28 cellular contexts compared by ENCODE assay signal in the genomic region with DNA sequence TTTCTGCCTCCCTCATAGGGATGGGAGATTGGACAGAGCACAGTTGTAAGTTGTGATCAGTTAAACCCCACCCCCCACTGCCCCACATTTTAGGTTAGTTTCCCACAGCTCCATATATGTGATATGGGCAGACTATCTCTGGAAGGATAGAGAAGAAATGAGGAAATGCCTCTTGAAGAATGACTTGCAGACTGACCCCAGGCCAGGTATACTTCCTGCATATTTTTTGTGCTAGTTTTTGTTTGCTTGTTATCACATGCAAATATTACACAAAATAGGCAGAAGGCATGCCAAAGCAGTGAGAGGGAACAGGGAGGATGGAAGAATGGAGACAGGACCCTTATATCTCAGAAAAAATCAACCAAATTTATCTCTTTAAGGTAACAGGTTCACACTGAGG. TPM values are rescaled to one million over a fixed set of nuclear protein-coding genes. Genes with fewer than 3 reads are reported as not detected.
DNase-seq lines count a peak whose midpoint lies in the region; ATAC-seq and TF ChIP-seq lines count a peak whose summit lies in the region.
"Had no signal": no experiment of that assay in that cellular context is flagged by ENCODE, and none has a peak within 500 bp of the region (broad histone marks: within the 10 kb centered on the region; RNA-seq: fewer than 3 reads in every experiment).

No MANE protein-coding gene starts in this region.

- H3K36me3 Mint-ChIP-seq in activated naive CD8-positive, alpha-beta T cell, result no peaks in the 10 kb centered on the region
- H3K36me3 Mint-ChIP-seq in activated naive CD8-positive, alpha-beta T cell treated with anti-CD3 and anti-CD28 coated beads, Interleukin-2, amount 50 U/mL, for 24 hours (ENCODE audit: low read depth), result no peaks in the 10 kb centered on the region
- H3K36me3 Mint-ChIP-seq in memory B cell, result no peaks in the 10 kb centered on the region

- TF ChIP-seq EP300 in stomach (IDR thresholded peaks at IDR 0.05), result no peak

- no peak overlapping the region for H3K4me3 ChIP-seq in stomach
- H3K4me3 ChIP-seq: BLaER1, breast epithelium, colonic mucosa, HAP-1, Peyer's patch, SJCRH30, uterus had no signal

- no peak overlapping the region for H3K4me3 Mint-ChIP-seq in activated naive CD8-positive, alpha-beta T cell
- H3K4me3 Mint-ChIP-seq in activated naive CD8-positive, alpha-beta T cell treated with anti-CD3 and anti-CD28 coated beads, Interleukin-2, amount 50 U/mL, for 24 hours, result no peak overlapping the region
- peak overlapping the region; percentile 18 for H3K4me3 Mint-ChIP-seq in memory B cell
- H3K4me3 Mint-ChIP-seq: activated CD4-positive, alpha-beta T cell treated with anti-CD3 and anti-CD28 coated beads, Interleukin-2, amount 10 ng/mL, durations not matched to agents 7 days and 5 days; endodermal cell; T-helper 1 cell treated with Interleukin-12 subunit alpha and Interleukin-12 subunit beta and Interleukin-4 antibody, amounts not matched to agents 30 μg/mL and 1 μg/mL, for 36 hours had no signal

- no peak for TF ChIP-seq POLR2A in stomach (IDR thresholded peaks at IDR 0.05)

- no peaks in the 10 kb centered on the region for H3K36me3 ChIP-seq in stomach
- H3K36me3 ChIP-seq: BLaER1, breast epithelium, colonic mucosa, HAP-1, Peyer's patch, SJCRH30, uterus, WERI-Rb-1 had no signal

- peak overlapping the region; percentile 46 for H3K27ac Mint-ChIP-seq in activated naive CD8-positive, alpha-beta T cell
- H3K27ac Mint-ChIP-seq in activated naive CD8-positive, alpha-beta T cell treated with anti-CD3 and anti-CD28 coated beads, Interleukin-2, amount 50 U/mL, for 24 hours, result no peak overlapping the region
- peak overlapping the region; percentile 45 for H3K27ac Mint-ChIP-seq in memory B cell
- H3K27ac Mint-ChIP-seq: activated CD4-positive, alpha-beta T cell treated with anti-CD3 and anti-CD28 coated beads, Interleukin-2, amount 10 ng/mL, durations not matched to agents 7 days and 5 days; endodermal cell; T-helper 1 cell treated with Interleukin-12 subunit alpha and Interleukin-12 subunit beta and Interleukin-4 antibody, amounts not matched to agents 30 μg/mL and 1 μg/mL, for 36 hours had no signal

- H3K9me3 Mint-ChIP-seq in activated naive CD8-positive, alpha-beta T cell (ENCODE audit: low read depth), result no peaks in the 10 kb centered on the region
- no peaks in the 10 kb centered on the region for H3K9me3 Mint-ChIP-seq in activated naive CD8-positive, alpha-beta T cell treated with anti-CD3 and anti-CD28 coated beads, Interleukin-2, amount 50 U/mL, for 24 hours
- no peaks in the 10 kb centered on the region for H3K9me3 Mint-ChIP-seq in memory B cell
- H3K9me3 Mint-ChIP-seq: activated CD4-positive, alpha-beta T cell treated with anti-CD3 and anti-CD28 coated beads, Interleukin-2, amount 10 ng/mL, durations not matched to agents 7 days and 5 days; endodermal cell; T-helper 1 cell treated with Interleukin-12 subunit alpha and Interleukin-12 subunit beta and Interleukin-4 antibody, amounts not matched to agents 30 μg/mL and 1 μg/mL, for 36 hours had no signal

- no peaks in the 10 kb centered on the region for H3K27me3 Mint-ChIP-seq in activated naive CD8-positive, alpha-beta T cell
- H3K27me3 Mint-ChIP-seq in activated naive CD8-positive, alpha-beta T cell treated with anti-CD3 and anti-CD28 coated beads, Interleukin-2, amount 50 U/mL, for 24 hours, result no peaks in the 10 kb centered on the region
- H3K27me3 Mint-ChIP-seq in memory B cell, result no peaks in the 10 kb centered on the region
- H3K27me3 Mint-ChIP-seq: activated CD4-positive, alpha-beta T cell treated with anti-CD3 and anti-CD28 coated beads, Interleukin-2, amount 10 ng/mL, durations not matched to agents 7 days and 5 days had no signal

- peaks cover 15 to 58% (median 29%) of the 10 kb centered on the region in 4 donors for H3K4me1 ChIP-seq in stomach
- H3K4me1 ChIP-seq: breast epithelium, HAP-1, SJCRH30, uterus had no signal

- ATAC-seq in activated naive CD8-positive, alpha-beta T cell treated with anti-CD3 and anti-CD28 coated beads, Interleukin-2, amount 50 U/mL, for 24 hours, result no peak
- no peak for ATAC-seq in memory B cell (ENCODE audit: low read depth)
- ATAC-seq: sciatic nerve had no signal

- DNase-seq in activated naive CD8-positive, alpha-beta T cell treated with anti-CD3 and anti-CD28 coated beads, Interleukin-2, amount 50 U/mL, for 24 hours, result no peak
- DNase-seq in OCI-M1 (lab: John Stamatoyannopoulos, UW) (peak; percentile 61), memory B cell (ENCODE audit: low spot score in 2 of 2) (no peak), stomach (no peak), NCI-H2029 (lab: John Stamatoyannopoulos, UW) (no peak), LoVo (ENCODE audit: low spot score) (no peak)
- DNase-seq in stimulated activated CD4-positive, alpha-beta T cell treated with anti-CD3 and anti-CD28 coated beads, Interleukin-2, amount 100 ng/mL, for 24 hours, result no peak
- DNase-seq: activated CD4-positive, alpha-beta T cell treated with anti-CD3 and anti-CD28 coated beads, Interleukin-2, amount 10 ng/mL, durations not matched to agents 7 days and 5 days; activated CD8-positive, alpha-beta memory T cell treated with anti-CD3 and anti-CD28 coated beads, Interleukin-2, amount 50 U/mL, for 4 hours; colonic mucosa; DMS 273 treated with DMSO at 0.1 percent for 48 hours; endodermal cell; GDM1; IMR-90; mesendoderm; NCI-H146; NCI-H748 treated with DMSO at 0.1 percent for 48 hours; Peyer's patch; SJCRH30; stimulated activated CD4-positive, alpha-beta T cell treated with anti-CD3 and anti-CD28 coated beads, Interleukin-15, amount 100 ng/mL, for 24 hours; uterus; WERI-Rb-1 had no signal

- H3K27me3 ChIP-seq in stomach, result no peaks in the 10 kb centered on the region
- H3K27me3 ChIP-seq: BLaER1, breast epithelium, colonic mucosa, Peyer's patch, SJCRH30, uterus had no signal

- peaks cover 43% of the 10 kb centered on the region for H3K4me1 Mint-ChIP-seq in activated naive CD8-positive, alpha-beta T cell (ENCODE audit: low read depth)
- peaks cover 42% of the 10 kb centered on the region for H3K4me1 Mint-ChIP-seq in activated naive CD8-positive, alpha-beta T cell treated with anti-CD3 and anti-CD28 coated beads, Interleukin-2, amount 50 U/mL, for 24 hours
- peaks cover 33% of the 10 kb centered on the region for H3K4me1 Mint-ChIP-seq in memory B cell

- no peak for TF ChIP-seq CTCF in stomach (IDR thresholded peaks at IDR 0.05)

- intact Hi-C loops in stomach (cut with DNase I; ENCODE audit: low total_unique reads), result no loop called here

- H3K27ac ChIP-seq in stomach, result peak overlapping the region in 3 of 5 donors; percentile 44 to 92 (median 89)
- H3K27ac ChIP-seq: BLaER1, breast epithelium, colonic mucosa, Peyer's patch, SJCRH30, uterus, WERI-Rb-1 had no signal

- no peaks in the 10 kb centered on the region for H3K9me3 ChIP-seq in stomach
- H3K9me3 ChIP-seq: BLaER1, breast epithelium, colonic mucosa, HAP-1, Peyer's patch, SJCRH30, uterus had no signal

RNA-seq across cellular contexts. Expression of a gene that starts 10.1 kb away (rescaled TPM):
- 10 to 100 TPM; 11.3 to 30.4 (median 14.0) TPM for total RNA-seq in stomach
- 100 to 1,000 TPM in 1 of 3 donors, 10 to 100 TPM in 2; 51.0 to 211 (median 65.7) TPM for polyA plus RNA-seq in stomach
